19 cellular contexts compared by ENCODE assay signal in the genomic region with DNA sequence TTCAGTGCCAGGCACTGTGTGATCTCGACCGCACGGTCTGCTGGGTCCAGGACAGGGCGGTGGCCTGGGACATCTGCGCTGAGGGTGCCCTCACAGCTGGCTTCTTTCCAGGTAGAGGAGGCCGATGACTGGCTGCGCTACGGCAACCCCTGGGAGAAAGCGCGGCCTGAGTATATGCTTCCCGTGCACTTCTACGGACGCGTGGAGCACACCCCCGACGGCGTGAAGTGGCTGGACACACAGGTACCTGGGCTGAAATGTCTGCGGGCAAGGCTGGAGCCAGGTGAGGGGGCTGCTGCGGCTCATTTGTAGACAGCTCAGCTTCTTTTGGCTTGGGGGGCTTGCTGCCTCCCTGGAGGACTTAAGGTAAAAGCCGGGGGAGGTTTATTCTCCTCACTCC. TPM values are rescaled to one million over a fixed set of nuclear protein-coding genes. Genes with fewer than 3 reads are reported as not detected.
DNase-seq lines count a peak whose midpoint lies in the region; ATAC-seq and TF ChIP-seq lines count a peak whose summit lies in the region.
"Had no signal": no experiment of that assay in that cellular context is flagged by ENCODE, and none has a peak within 500 bp of the region (broad histone marks: within the 10 kb centered on the region; RNA-seq: fewer than 3 reads in every experiment).

No MANE protein-coding gene starts in this region.

- H3K27me3 ChIP-seq in muscle layer of colon (ENCODE audit: control insufficient read depth in 1 of 2, insufficient read depth in 2 of 2, low read length in 2 of 2) = no peaks in the 10 kb centered on the region
- no peaks in the 10 kb centered on the region for H3K27me3 ChIP-seq in testis

- H3K27me3 Mint-ChIP-seq in activated CD4-positive, alpha-beta T cell treated with anti-CD3 and anti-CD28 coated beads for 36 hours = no peaks in the 10 kb centered on the region
- peaks cover 8% of the 10 kb centered on the region for H3K27me3 Mint-ChIP-seq in glutamatergic neuron (ENCODE audit: unreplicated experiment)
- H3K27me3 Mint-ChIP-seq: CD4-positive, CD25-positive, alpha-beta regulatory T cell; stimulated activated naive CD8-positive, alpha-beta T cell treated with anti-CD3 and anti-CD28 coated beads, Interleukin-15, amount 100 ng/mL, for 72 hours had no signal

- DNase-seq in activated CD4-positive, alpha-beta T cell treated with anti-CD3 and anti-CD28 coated beads for 36 hours = peak; percentile 2
- DNase-seq in activated CD4-positive, alpha-beta T cell treated with anti-CD3 and anti-CD28 coated beads for 4 hours = no peak
- DNase-seq in glutamatergic neuron (no peak), testis (peak; percentile 12), occipital lobe (lab: John Stamatoyannopoulos, UW) (no peak), HuH-7.5 (ENCODE audit: low spot score) (no peak)
- DNase-seq: activated CD4-positive, alpha-beta T cell treated with anti-CD3 and anti-CD28 coated beads for 1 hour; activated CD8-positive, alpha-beta memory T cell treated with anti-CD3 and anti-CD28 coated beads, Interleukin-2, amount 50 U/mL, for 48 hours; CD4-positive, CD25-positive, alpha-beta regulatory T cell; cortex of kidney; Kasumi-1; NCI-H1417 treated with DMSO at 0.1 percent for 48 hours; NK-92 treated with Interleukin-12 subunit alpha and Interleukin-12 subunit beta, amount 100 ng/mL, for 24 hours; T-helper 2 cell had no signal

- H3K4me3 Mint-ChIP-seq in activated CD4-positive, alpha-beta T cell treated with anti-CD3 and anti-CD28 coated beads for 36 hours = no peak overlapping the region
- no peak overlapping the region for H3K4me3 Mint-ChIP-seq in glutamatergic neuron (ENCODE audit: unreplicated experiment)
- H3K4me3 Mint-ChIP-seq: stimulated activated naive CD8-positive, alpha-beta T cell treated with anti-CD3 and anti-CD28 coated beads, Interleukin-15, amount 100 ng/mL, for 72 hours had no signal

- ATAC-seq in activated CD4-positive, alpha-beta T cell treated with anti-CD3 and anti-CD28 coated beads for 36 hours = no peak
- no peak for ATAC-seq in GM21381 (IDR thresholded peaks at IDR 0.05; ENCODE audit: unreplicated experiment)
- ATAC-seq: stimulated activated naive CD8-positive, alpha-beta T cell treated with anti-CD3 and anti-CD28 coated beads, Interleukin-15, amount 100 ng/mL, for 72 hours had no signal

- H3K9me3 ChIP-seq in muscle layer of colon (ENCODE audit: low read length) (no peaks in the 10 kb centered on the region), testis (no peaks in the 10 kb centered on the region)

- TF ChIP-seq CTCF in glutamatergic neuron (IDR thresholded peaks at IDR 0.05; ENCODE audit: partially characterized antibody, unreplicated experiment) (no peak), testis (IDR thresholded peaks at IDR 0.05) (no peak)

- CTCF ChIA-PET in activated CD4-positive, alpha-beta T cell treated with anti-CD3 and anti-CD28 coated beads for 36 hours (lab: Charles Lee) = no interaction called here

- H3K27ac Mint-ChIP-seq in activated CD4-positive, alpha-beta T cell treated with anti-CD3 and anti-CD28 coated beads for 36 hours = no peak overlapping the region
- H3K27ac Mint-ChIP-seq in glutamatergic neuron (ENCODE audit: unreplicated experiment) = peak overlapping the region; percentile 17

- POLR2A ChIA-PET in activated CD4-positive, alpha-beta T cell treated with anti-CD3 and anti-CD28 coated beads for 36 hours (lab: Charles Lee) = no interaction called here

- H3K27ac ChIP-seq in muscle layer of colon (ENCODE audit: low read depth, low read length) (peak overlapping the region; percentile 67), testis (peak overlapping the region in 1 of 2 donors; percentile 30)
- H3K27ac ChIP-seq: 22Rv1, epithelial cell of prostate had no signal

- peaks cover 74% of the 10 kb centered on the region for H3K36me3 ChIP-seq in muscle layer of colon (ENCODE audit: insufficient read depth, low read length)
- H3K36me3 ChIP-seq in testis (ENCODE audit: low read depth, missing control alignments) = no peaks in the 10 kb centered on the region

- 86 to 96% methylated on average over 17 to 20 of the region's 20 CpGs for WGBS in testis, 2 donors

- H3K36me3 Mint-ChIP-seq in activated CD4-positive, alpha-beta T cell treated with anti-CD3 and anti-CD28 coated beads for 36 hours (ENCODE audit: low read depth) = peaks cover 29% of the 10 kb centered on the region
- peaks cover 4% of the 10 kb centered on the region for H3K36me3 Mint-ChIP-seq in glutamatergic neuron (ENCODE audit: unreplicated experiment)

- intact Hi-C loops in activated CD4-positive, alpha-beta T cell treated with anti-CD3 and anti-CD28 coated beads for 36 hours (cut with DNase I, micrococcal nuclease) = no loop called here
- intact Hi-C loops in testis (cut with DNase I; ENCODE audit: low total_unique reads) = no loop called here

- no peaks in the 10 kb centered on the region for H3K4me1 Mint-ChIP-seq in activated CD4-positive, alpha-beta T cell treated with anti-CD3 and anti-CD28 coated beads for 36 hours
- H3K4me1 Mint-ChIP-seq in glutamatergic neuron (ENCODE audit: low read depth, unreplicated experiment) = peaks cover 5% of the 10 kb centered on the region
- H3K4me1 Mint-ChIP-seq: CD4-positive, CD25-positive, alpha-beta regulatory T cell had no signal

- no peak overlapping the region for H3K9ac ChIP-seq in muscle layer of colon (ENCODE audit: low read length)

- H3K4me3 ChIP-seq in muscle layer of colon (ENCODE audit: low read depth in 1 of 2, low read length in 2 of 2) (no peak overlapping the region), testis (no peak overlapping the region)

- TF ChIP-seq POLR2A in testis (IDR thresholded peaks at IDR 0.05) = no peak

- no peaks in the 10 kb centered on the region for H3K9me3 Mint-ChIP-seq in activated CD4-positive, alpha-beta T cell treated with anti-CD3 and anti-CD28 coated beads for 36 hours (ENCODE audit: low read depth)
- peaks cover 14% of the 10 kb centered on the region for H3K9me3 Mint-ChIP-seq in glutamatergic neuron (ENCODE audit: unreplicated experiment)
- H3K9me3 Mint-ChIP-seq: CD4-positive, CD25-positive, alpha-beta regulatory T cell; stimulated activated naive CD8-positive, alpha-beta T cell treated with anti-CD3 and anti-CD28 coated beads, Interleukin-15, amount 100 ng/mL, for 72 hours had no signal

- peaks cover 32% of the 10 kb centered on the region for H3K4me1 ChIP-seq in muscle layer of colon (ENCODE audit: insufficient read depth, low read length)
- H3K4me1 ChIP-seq in testis = peaks cover 20% of the 10 kb centered on the region

RNA-seq across cellular contexts. Expression of gene PYGB, which starts 26.6 kb away (rescaled TPM):
- 10 to 100 TPM; 18.0 to 21.1 TPM for total RNA-seq in activated CD4-positive, alpha-beta T cell treated with anti-CD3 and anti-CD28 coated beads for 36 hours
- total RNA-seq in glutamatergic neuron (ENCODE audit: unreplicated experiment) = 295 TPM
- 10 to 100 TPM; 91.5 TPM for total RNA-seq in testis
- polyA plus RNA-seq in testis (ENCODE audit: insufficient read depth, low read depth, low replicate concordance) = 50.8 TPM
- total RNA-seq in occipital lobe = 72.1 TPM

Comparison
In these comparisons a context has a peak if more than half of its experiments do, and no peak if none do; other contexts are left out.
1. DNase-seq: peak in activated CD4-positive, alpha-beta T cell treated with anti-CD3 and anti-CD28 coated beads for 36 hours (single experiment) and testis (single experiment); none in activated CD4-positive, alpha-beta T cell treated with anti-CD3 and anti-CD28 coated beads for 4 hours (0 of 2), glutamatergic neuron (single experiment), occipital lobe (single experiment) and HuH-7.5 (single experiment).